Comparison of ENCODE assay signal across 1 cellular context in genomic region chr7:138254444-138254843, GRCh38.
TF ChIP-seq lines count a peak whose summit lies in the region.

No MANE protein-coding gene starts in this region.

TF ChIP-seq in H1, 55 proteins besides CTCF, POLR2A, EP300 and RAD21 (continued from another document):
- TF ChIP-seq SIX5 (IDR thresholded peaks at IDR 0.05; ENCODE audit: low read depth, low read length): no peak
- no peak for TF ChIP-seq CBX8 (IDR thresholded peaks at IDR 0.05; ENCODE audit: borderline replicate concordance, low read depth, low read length)
- TF ChIP-seq FOSL1 (IDR thresholded peaks at IDR 0.05; ENCODE audit: insufficient read depth, low read depth, low read length): no peak
- no peak for TF ChIP-seq ATF3 (IDR thresholded peaks at IDR 0.05; ENCODE audit: insufficient read depth, low read depth, low read length)
- no peak for TF ChIP-seq PHF8 (conservative IDR thresholded peaks at IDR 0.05; ENCODE audit: low read depth, low read length)
